In genomic region chr3:48548731-48549705, GRCh38 we compare ENCODE assay signal across 8 cellular contexts. TPM values are rescaled to one million over a fixed set of nuclear protein-coding genes. Genes with fewer than 3 reads are reported as not detected.
DNase-seq lines count a peak whose midpoint lies in the region; ATAC-seq, FAIRE-seq and TF ChIP-seq lines count a peak whose summit lies in the region.

No MANE protein-coding gene starts in this region.

- CTCF ChIA-PET in HEK293 (lab: Yijun Ruan, JAX) (interaction anchor here (0.6 to 3.0 kb wide), 24 partner anchors 9 to 560 kb away, joined by 3 to 47 read pairs (median 4); partner anchors contain the start of genes PFKFB4, SLC26A6 and ZNF589), HepG2 (lab: Yijun Ruan, JAX; ENCODE audit: low intra/inter-chr PET ratio, low total read pairs) (interaction anchor here (1.1 to 2.9 kb wide), 4 partner anchors 84 to 276 kb away, joined by 3 to 17 read pairs (median 4); partner anchors contain the start of gene NCKIPSD)

- peaks cover 35% of the 10 kb centered on the region for H3K79me2 ChIP-seq in HepG2 (ENCODE audit: insufficient read depth, low read length)

- no peaks in the 10 kb centered on the region for H3K27me3 ChIP-seq in HepG2 (ENCODE audit: control insufficient read depth in 1 of 2, insufficient read depth in 2 of 2, low read length in 2 of 2)

- 80% methylated on average over 8 of the region's 10 CpGs for WGBS in HepG2 (ENCODE audit: low lambda C conversion rate)

- no peak overlapping the region for H3K9ac ChIP-seq in HepG2 (ENCODE audit: insufficient read depth, low read depth, low read length)

- FAIRE-seq in HepG2 (lab: Jason Lieb, UNC) = peak; percentile 86

- TF ChIP-seq EP300 in HepG2 (IDR thresholded peaks at IDR 0.05; ENCODE audit: low read depth in 2 of 2, low read length in 2 of 2) (no peak), HepG2 (CRISPR knock-in tag; IDR thresholded peaks at IDR 0.05; ENCODE audit: borderline replicate concordance) (no peak)

- H3K9me3 ChIP-seq in HEK293 (ENCODE audit: control insufficient read depth, insufficient read depth, low read depth, low read length) (no peaks in the 10 kb centered on the region), HepG2 (ENCODE audit: low read length) (no peaks in the 10 kb centered on the region)

- no peak overlapping the region for H2AFZ ChIP-seq in HepG2 (ENCODE audit: low read length)

- no TSS peak for BruUV-seq in HepG2 (replicated peaks; lab: Mats Ljungman, UMichigan)

- H3K36me3 ChIP-seq in HEK293 (ENCODE audit: control insufficient read depth in 2 of 2, insufficient read depth in 1 of 2, low read length in 2 of 2) (peaks cover 0 to 18% of the 10 kb centered on the region in 2 experiments; a peak in 1 of 3 replicates), HepG2 (replicated peaks in 1 of 2; ENCODE audit: control insufficient read depth in 1 of 2, insufficient read depth in 2 of 2, low read length in 2 of 2) (peaks cover 31 to 80% of the 10 kb centered on the region in 2 experiments)

- POLR2A ChIA-PET in HEK293 (lab: Yijun Ruan, JAX) (interaction anchor here (0.6 to 1.0 kb wide), 3 partner anchors 103 to 587 kb away, joined by 3 to 5 read pairs (median 5); partner anchors contain the start of gene ATRIP), HepG2 (lab: Yijun Ruan, JAX) (interaction anchor here (0.6 to 2.1 kb wide), 5 partner anchors 10 to 103 kb away, joined by 4 to 10 read pairs (median 4); partner anchors contain the start of gene ATRIP)

- intact Hi-C loops in HepG2 (cut with micrococcal nuclease; ENCODE audit: unreplicated experiment) = loop anchor here (1.0 to 5.0 kb wide), 2 partner anchors 42 to 84 kb away; no protein-coding TSS in a partner anchor

- H4K20me1 ChIP-seq in HepG2 (ENCODE audit: insufficient read depth, low read length) = peaks cover 46% of the 10 kb centered on the region

- TF ChIP-seq POLR2A in HepG2 (IDR thresholded peaks at IDR 0.05; ENCODE audit: insufficient read depth in 1 of 2, low read depth in 2 of 2, low read length in 2 of 2) = no peak

- ATAC-seq in HepG2 = peak; percentile 91

- in situ Hi-C loops in HepG2 (cut with HindIII; ENCODE audit: extremely low pct_ligation_motif_present, low pct_unique_long_range_greater_than_20kb) = no loop called here

- H3K4me2 ChIP-seq in HepG2 (ENCODE audit: low read depth, low read length) = no peak overlapping the region

- TF ChIP-seq CTCF in HEK293 (tag by site-specific recombination; IDR thresholded peaks at IDR 0.05) (peak; percentile 71), HepG2 (CRISPR knock-in tag; IDR thresholded peaks at IDR 0.05) (peak; percentile 93)

- H3K4me3 ChIP-seq in HEK293 (ENCODE audit: low read depth, low read length) (no peak overlapping the region), HepG2 (replicated peaks in 1 of 3; ENCODE audit: insufficient read depth in 1 of 3, low read depth in 2 of 3, low read length in 3 of 3) (no peak overlapping the region)

- H3K27ac ChIP-seq in HEK293 (ENCODE audit: extremely low read depth, low read depth, low read length) (no peak overlapping the region), HepG2 (ENCODE audit: extremely low read length, insufficient read depth, low read length) (no peak overlapping the region)

- peak; percentile 83 for TF ChIP-seq RAD21 in HepG2 (CRISPR knock-in tag; IDR thresholded peaks at IDR 0.05)

- DNase-seq in DMS153 (lab: John Stamatoyannopoulos, UW) (peak; percentile 3), NCI-H69 (lab: John Stamatoyannopoulos, UW) (peak; percentile 68), dedifferentiated amniotic fluid mesenchymal stem cell (ENCODE audit: extremely low spot score) (peak; percentile 76), HepG2 (ENCODE audit: low spot score) (peak; percentile 67), NCI-H446 treated with DMSO at 0.1 percent for 48 hours (lab: John Stamatoyannopoulos, UW) (no peak)
- DNase-seq in activated CD4-positive, alpha-beta T cell treated with anti-CD3 and anti-CD28 coated beads, Interleukin-2, amount 50 U/mL, for 1 hour = peak; percentile 85
- DNase-seq in stimulated activated CD4-positive, alpha-beta T cell treated with anti-CD3 and anti-CD28 coated beads, TNF-alpha, amount 100 ng/mL, for 1 hour (ENCODE audit: low read depth in 3 of 3, low spot score in 1 of 3) = peak; percentile 63 to 79 (median 70)

- H3K4me1 ChIP-seq in HEK293 (ENCODE audit: control insufficient read depth, insufficient read depth, low read length) (no peaks in the 10 kb centered on the region), HepG2 (ENCODE audit: insufficient read depth, low read length) (peaks cover 65% of the 10 kb centered on the region)

RNA-seq across cellular contexts. Expression of gene PFKFB4, which starts 7.6 kb away (rescaled TPM):
- total RNA-seq in HepG2 (2016; rRNA removed; fragmentation: Illumina TruSeq; extraction: Trizol) = 6.4 and 7.1 TPM in 2 replicates
- 2.1 and 2.6 TPM in 2 replicates for total RNA-seq in HepG2 (2016; cell fraction: cytosol; rRNA removed; fragmentation: Illumina TruSeq; extraction: Trizol; ENCODE audit: low read depth)
- 6.7 and 7.5 TPM in 2 replicates for total RNA-seq in HepG2 (2016; cell fraction: insoluble cytoplasmic fraction; rRNA removed; fragmentation: Illumina TruSeq; extraction: Trizol)
- total RNA-seq in HepG2 (2016; cell fraction: membrane; rRNA removed; fragmentation: Illumina TruSeq; extraction: Trizol) = 3.4 and 3.7 TPM in 2 replicates
- total RNA-seq in HepG2 (2016; cell fraction: nucleus; rRNA removed; fragmentation: Illumina TruSeq; extraction: Trizol) = 5.4 and 8.1 TPM in 2 replicates
- 103 and 122 TPM in 2 replicates for polyA plus RNA-seq in HepG2 (2011; rRNA removed)
- polyA plus RNA-seq in HepG2 (2011; cell fraction: cytosol; rRNA removed) = 80.3 and 95.3 TPM in 2 replicates
- polyA plus RNA-seq in HepG2 (2011; cell fraction: nucleus; rRNA removed) = 274 and 322 TPM in 2 replicates
- 46.3 and 53.1 TPM in 2 replicates for polyA plus RNA-seq in HepG2 (2012)
- polyA plus RNA-seq in HepG2 (2016; cell fraction: cytosol; fragmentation: Illumina TruSeq; extraction: Trizol; ENCODE audit: low read depth) = 0.64 and 0.77 TPM in 2 replicates
- 4.4 and 4.7 TPM in 2 replicates for polyA plus RNA-seq in HepG2 (2016; cell fraction: insoluble cytoplasmic fraction; fragmentation: Illumina TruSeq; extraction: Trizol; ENCODE audit: low read depth)
- 1.8 and 2.0 TPM in 2 replicates for polyA plus RNA-seq in HepG2 (2016; cell fraction: membrane; fragmentation: Illumina TruSeq; extraction: Trizol; ENCODE audit: low read depth)
- polyA plus RNA-seq in HepG2 (2016; cell fraction: nucleus; fragmentation: Illumina TruSeq; extraction: Trizol; ENCODE audit: insufficient read depth, low read depth) = 11.6 and 13.1 TPM in 2 replicates
- polyA minus RNA-seq in HepG2 (2011; rRNA and poly(A)+ RNA removed; ENCODE audit: low replicate concordance) = 5.2 and 195 TPM in 2 replicates
- 52.8 and 55.0 TPM in 2 replicates for polyA minus RNA-seq in HepG2 (2011; cell fraction: cytosol; rRNA and poly(A)+ RNA removed)
- polyA minus RNA-seq in HepG2 (2011; cell fraction: nucleus; rRNA and poly(A)+ RNA removed) = 111 and 115 TPM in 2 replicates

RNA-seq across cellular contexts. Expression of gene UCN2, which starts 14.6 kb away (rescaled TPM):
- 0.07 and 0.13 TPM in 2 replicates for total RNA-seq in HepG2 (2016; rRNA removed; fragmentation: Illumina TruSeq; extraction: Trizol)
- not detected in 2 replicates for total RNA-seq in HepG2 (2016; cell fraction: cytosol; rRNA removed; fragmentation: Illumina TruSeq; extraction: Trizol; ENCODE audit: low read depth)
- 0.11 TPM in 1 of 2 replicates, not detected in the other for total RNA-seq in HepG2 (2016; cell fraction: insoluble cytoplasmic fraction; rRNA removed; fragmentation: Illumina TruSeq; extraction: Trizol)
- total RNA-seq in HepG2 (2016; cell fraction: membrane; rRNA removed; fragmentation: Illumina TruSeq; extraction: Trizol) = 0.10 TPM in 1 of 2 replicates, not detected in the other
- total RNA-seq in HepG2 (2016; cell fraction: nucleus; rRNA removed; fragmentation: Illumina TruSeq; extraction: Trizol) = 0.31 and 0.43 TPM in 2 replicates
- 1.5 and 2.3 TPM in 2 replicates for polyA plus RNA-seq in HepG2 (2011; rRNA removed)
- 0.71 and 0.87 TPM in 2 replicates for polyA plus RNA-seq in HepG2 (2011; cell fraction: cytosol; rRNA removed)
- 21.5 and 24.3 TPM in 2 replicates for polyA plus RNA-seq in HepG2 (2011; cell fraction: nucleus; rRNA removed)
- polyA plus RNA-seq in HepG2 (2012) = 0.99 and 2.0 TPM in 2 replicates
- 0.09 TPM in 1 of 2 replicates, not detected in the other for polyA plus RNA-seq in HepG2 (2016; cell fraction: cytosol; fragmentation: Illumina TruSeq; extraction: Trizol; ENCODE audit: low read depth)
- not detected in 2 replicates for polyA plus RNA-seq in HepG2 (2016; cell fraction: insoluble cytoplasmic fraction; fragmentation: Illumina TruSeq; extraction: Trizol; ENCODE audit: low read depth)
- not detected in 2 replicates for polyA plus RNA-seq in HepG2 (2016; cell fraction: membrane; fragmentation: Illumina TruSeq; extraction: Trizol; ENCODE audit: low read depth)
- 0.70 and 1.8 TPM in 2 replicates for polyA plus RNA-seq in HepG2 (2016; cell fraction: nucleus; fragmentation: Illumina TruSeq; extraction: Trizol; ENCODE audit: insufficient read depth, low read depth)
- polyA minus RNA-seq in HepG2 (2011; rRNA and poly(A)+ RNA removed; ENCODE audit: low replicate concordance) = 1.2 and 2.9 TPM in 2 replicates
- not detected in 2 replicates for polyA minus RNA-seq in HepG2 (2011; cell fraction: cytosol; rRNA and poly(A)+ RNA removed)
- polyA minus RNA-seq in HepG2 (2011; cell fraction: nucleus; rRNA and poly(A)+ RNA removed) = 2.1 and 2.2 TPM in 2 replicates

RNA-seq across cellular contexts. Expression of gene SHISA5, which starts 45.0 kb away (rescaled TPM):
- 74.3 and 91.4 TPM in 2 replicates for total RNA-seq in HepG2 (2016; rRNA removed; fragmentation: Illumina TruSeq; extraction: Trizol)
- 90.2 and 104 TPM in 2 replicates for total RNA-seq in HepG2 (2016; cell fraction: cytosol; rRNA removed; fragmentation: Illumina TruSeq; extraction: Trizol; ENCODE audit: low read depth)
- total RNA-seq in HepG2 (2016; cell fraction: insoluble cytoplasmic fraction; rRNA removed; fragmentation: Illumina TruSeq; extraction: Trizol) = 67.1 and 95.9 TPM in 2 replicates
- 162 and 190 TPM in 2 replicates for total RNA-seq in HepG2 (2016; cell fraction: membrane; rRNA removed; fragmentation: Illumina TruSeq; extraction: Trizol)
- 45.3 and 51.5 TPM in 2 replicates for total RNA-seq in HepG2 (2016; cell fraction: nucleus; rRNA removed; fragmentation: Illumina TruSeq; extraction: Trizol)
- polyA plus RNA-seq in HepG2 (2011; rRNA removed) = 75.8 and 83.0 TPM in 2 replicates
- 82.9 and 103 TPM in 2 replicates for polyA plus RNA-seq in HepG2 (2011; cell fraction: cytosol; rRNA removed)
- polyA plus RNA-seq in HepG2 (2011; cell fraction: nucleus; rRNA removed) = 54.8 and 59.4 TPM in 2 replicates
- polyA plus RNA-seq in HepG2 (2012) = 68.4 and 68.8 TPM in 2 replicates
- 116 and 135 TPM in 2 replicates for polyA plus RNA-seq in HepG2 (2016; cell fraction: cytosol; fragmentation: Illumina TruSeq; extraction: Trizol; ENCODE audit: low read depth)
- polyA plus RNA-seq in HepG2 (2016; cell fraction: insoluble cytoplasmic fraction; fragmentation: Illumina TruSeq; extraction: Trizol; ENCODE audit: low read depth) = 71.7 and 96.4 TPM in 2 replicates
- 203 and 209 TPM in 2 replicates for polyA plus RNA-seq in HepG2 (2016; cell fraction: membrane; fragmentation: Illumina TruSeq; extraction: Trizol; ENCODE audit: low read depth)
- polyA plus RNA-seq in HepG2 (2016; cell fraction: nucleus; fragmentation: Illumina TruSeq; extraction: Trizol; ENCODE audit: insufficient read depth, low read depth) = 89.8 and 103 TPM in 2 replicates
- polyA minus RNA-seq in HepG2 (2011; rRNA and poly(A)+ RNA removed; ENCODE audit: low replicate concordance) = 147 and 175 TPM in 2 replicates
- polyA minus RNA-seq in HepG2 (2011; cell fraction: cytosol; rRNA and poly(A)+ RNA removed) = 34.9 and 49.9 TPM in 2 replicates
- polyA minus RNA-seq in HepG2 (2011; cell fraction: nucleus; rRNA and poly(A)+ RNA removed) = 11.2 and 15.8 TPM in 2 replicates

RNA-seq across cellular contexts. Expression of gene COL7A1, which starts 46.1 kb away (rescaled TPM):
- 0.55 and 2.7 TPM in 2 replicates for total RNA-seq in HepG2 (2016; rRNA removed; fragmentation: Illumina TruSeq; extraction: Trizol)
- total RNA-seq in HepG2 (2016; cell fraction: cytosol; rRNA removed; fragmentation: Illumina TruSeq; extraction: Trizol; ENCODE audit: low read depth) = 0.09 and 0.30 TPM in 2 replicates
- 0.46 and 3.8 TPM in 2 replicates for total RNA-seq in HepG2 (2016; cell fraction: insoluble cytoplasmic fraction; rRNA removed; fragmentation: Illumina TruSeq; extraction: Trizol)
- 0.40 and 0.41 TPM in 2 replicates for total RNA-seq in HepG2 (2016; cell fraction: membrane; rRNA removed; fragmentation: Illumina TruSeq; extraction: Trizol)
- 3.5 and 6.0 TPM in 2 replicates for total RNA-seq in HepG2 (2016; cell fraction: nucleus; rRNA removed; fragmentation: Illumina TruSeq; extraction: Trizol)
- 11.7 and 18.1 TPM in 2 replicates for polyA plus RNA-seq in HepG2 (2011; rRNA removed)
- polyA plus RNA-seq in HepG2 (2011; cell fraction: cytosol; rRNA removed) = 1.7 and 1.9 TPM in 2 replicates
- 238 and 263 TPM in 2 replicates for polyA plus RNA-seq in HepG2 (2011; cell fraction: nucleus; rRNA removed)
- polyA plus RNA-seq in HepG2 (2012) = 19.3 and 24.8 TPM in 2 replicates
- polyA plus RNA-seq in HepG2 (2016; cell fraction: cytosol; fragmentation: Illumina TruSeq; extraction: Trizol; ENCODE audit: low read depth) = 0.10 TPM in 1 of 2 replicates, not detected in the other
- 0.54 and 0.62 TPM in 2 replicates for polyA plus RNA-seq in HepG2 (2016; cell fraction: insoluble cytoplasmic fraction; fragmentation: Illumina TruSeq; extraction: Trizol; ENCODE audit: low read depth)
- polyA plus RNA-seq in HepG2 (2016; cell fraction: membrane; fragmentation: Illumina TruSeq; extraction: Trizol; ENCODE audit: low read depth) = 0.23 and 0.29 TPM in 2 replicates
- 20.6 and 20.8 TPM in 2 replicates for polyA plus RNA-seq in HepG2 (2016; cell fraction: nucleus; fragmentation: Illumina TruSeq; extraction: Trizol; ENCODE audit: insufficient read depth, low read depth)
- 7.3 and 44.5 TPM in 2 replicates for polyA minus RNA-seq in HepG2 (2011; rRNA and poly(A)+ RNA removed; ENCODE audit: low replicate concordance)
- 1.4 and 2.4 TPM in 2 replicates for polyA minus RNA-seq in HepG2 (2011; cell fraction: cytosol; rRNA and poly(A)+ RNA removed)
- polyA minus RNA-seq in HepG2 (2011; cell fraction: nucleus; rRNA and poly(A)+ RNA removed) = 12.9 and 14.3 TPM in 2 replicates
